16 cellular contexts compared by ENCODE assay signal in genomic region chr15:52368402-52368801, GRCh38.
DNase-seq lines count a peak whose midpoint lies in the region; ATAC-seq and TF ChIP-seq lines count a peak whose summit lies in the region.
"Had no signal": no experiment of that assay in that cellular context is flagged by ENCODE, and none has a peak within 500 bp of the region (broad histone marks: within the 10 kb centered on the region; RNA-seq: fewer than 3 reads in every experiment).

No MANE protein-coding gene starts in this region.

- no peak overlapping the region for H3K4me3 Mint-ChIP-seq in activated T-cell treated with anti-CD3 and anti-CD28 coated beads, Interleukin-2, amount 50 U/mL, for 24 hours
- H3K4me3 Mint-ChIP-seq in activated T-cell treated with anti-CD3 and anti-CD28 coated beads, Interleukin-2, amount 50 U/mL, for 72 hours, result no peak overlapping the region
- H3K4me3 Mint-ChIP-seq in stimulated activated effector memory CD8-positive, alpha-beta T cell treated with anti-CD3 and anti-CD28 coated beads, Interleukin-12 subunit alpha, Interleukin-12 subunit beta, amount 100 ng/mL, for 72 hours, result no peak overlapping the region

- H3K27ac Mint-ChIP-seq in activated T-cell treated with anti-CD3 and anti-CD28 coated beads, Interleukin-2, amount 50 U/mL, for 24 hours, result peak overlapping the region; percentile 38
- no peak overlapping the region for H3K27ac Mint-ChIP-seq in activated T-cell treated with anti-CD3 and anti-CD28 coated beads, Interleukin-2, amount 50 U/mL, for 72 hours
- peak overlapping the region; percentile 21 for H3K27ac Mint-ChIP-seq in stimulated activated effector memory CD8-positive, alpha-beta T cell treated with anti-CD3 and anti-CD28 coated beads, Interleukin-12 subunit alpha, Interleukin-12 subunit beta, amount 100 ng/mL, for 72 hours

- no peak overlapping the region for H3K27ac ChIP-seq in foreskin keratinocyte
- H3K27ac ChIP-seq: BLaER1 treated with 17β-estradiol and CSF1 and Interleukin-3, amounts not matched to agents 10 nM and 100 nM; RWPE1; SJSA1 had no signal

- no peak for DNase-seq in activated T-cell treated with anti-CD3 and anti-CD28 coated beads, Interleukin-2, amount 50 U/mL, for 24 hours
- no peak for DNase-seq in activated T-cell treated with anti-CD3 and anti-CD28 coated beads, Interleukin-2, amount 50 U/mL, for 72 hours
- DNase-seq in M059J (ENCODE audit: low read depth), result peak; percentile 76
- DNase-seq in fibroblast of villous mesenchyme (ENCODE audit: low read depth), result peak; percentile 7
- no peak for DNase-seq in stimulated activated effector memory CD8-positive, alpha-beta T cell treated with anti-CD3 and anti-CD28 coated beads, Interleukin-12 subunit alpha, Interleukin-12 subunit beta, amount 100 ng/mL, for 72 hours (ENCODE audit: low spot score in 2 of 2)
- no peak for DNase-seq in foreskin keratinocyte
- DNase-seq in LoVo (ENCODE audit: low spot score), result no peak
- DNase-seq: HCEC 1CT, MV-4-11, NCI-H1417, NCI-H187 treated with DMSO at 0.1 percent for 48 hours, NCI-H446, NCI-H69 had no signal

- H3K27me3 Mint-ChIP-seq in activated T-cell treated with anti-CD3 and anti-CD28 coated beads, Interleukin-2, amount 50 U/mL, for 24 hours, result no peaks in the 10 kb centered on the region
- H3K27me3 Mint-ChIP-seq in activated T-cell treated with anti-CD3 and anti-CD28 coated beads, Interleukin-2, amount 50 U/mL, for 72 hours (ENCODE audit: low read depth), result no peaks in the 10 kb centered on the region

- peaks cover 84% of the 10 kb centered on the region for H3K36me3 Mint-ChIP-seq in activated T-cell treated with anti-CD3 and anti-CD28 coated beads, Interleukin-2, amount 50 U/mL, for 24 hours (ENCODE audit: low read depth)
- peaks cover 0 to 2% of the 10 kb centered on the region in 2 donors for H3K36me3 Mint-ChIP-seq in activated T-cell treated with anti-CD3 and anti-CD28 coated beads, Interleukin-2, amount 50 U/mL, for 72 hours (ENCODE audit: insufficient read depth in 2 of 2)
- peaks cover 97% of the 10 kb centered on the region for H3K36me3 Mint-ChIP-seq in stimulated activated effector memory CD8-positive, alpha-beta T cell treated with anti-CD3 and anti-CD28 coated beads, Interleukin-12 subunit alpha, Interleukin-12 subunit beta, amount 100 ng/mL, for 72 hours

- no peak for ATAC-seq in activated T-cell treated with anti-CD3 and anti-CD28 coated beads, Interleukin-2, amount 50 U/mL, for 72 hours (replicated peaks in 1 of 2)
- no peak for ATAC-seq in stimulated activated effector memory CD8-positive, alpha-beta T cell treated with anti-CD3 and anti-CD28 coated beads, Interleukin-12 subunit alpha, Interleukin-12 subunit beta, amount 100 ng/mL, for 72 hours
- ATAC-seq in foreskin keratinocyte, result no peak

- H3K27me3 ChIP-seq in foreskin keratinocyte, result no peaks in the 10 kb centered on the region
- H3K27me3 ChIP-seq: BLaER1 treated with 17β-estradiol and CSF1 and Interleukin-3, amounts not matched to agents 10 nM and 100 nM; SJSA1 had no signal

- no peaks in the 10 kb centered on the region for H3K9me3 Mint-ChIP-seq in activated T-cell treated with anti-CD3 and anti-CD28 coated beads, Interleukin-2, amount 50 U/mL, for 24 hours
- H3K9me3 Mint-ChIP-seq in activated T-cell treated with anti-CD3 and anti-CD28 coated beads, Interleukin-2, amount 50 U/mL, for 72 hours, result no peaks in the 10 kb centered on the region
- no peaks in the 10 kb centered on the region for H3K9me3 Mint-ChIP-seq in stimulated activated effector memory CD8-positive, alpha-beta T cell treated with anti-CD3 and anti-CD28 coated beads, Interleukin-12 subunit alpha, Interleukin-12 subunit beta, amount 100 ng/mL, for 72 hours

- no peak overlapping the region for H3K4me3 ChIP-seq in fibroblast of villous mesenchyme (ENCODE audit: low read depth, low read length)
- H3K4me3 ChIP-seq: BLaER1 treated with 17β-estradiol and CSF1 and Interleukin-3, amounts not matched to agents 10 nM and 100 nM; SJSA1 had no signal

- H3K4me1 Mint-ChIP-seq in activated T-cell treated with anti-CD3 and anti-CD28 coated beads, Interleukin-2, amount 50 U/mL, for 24 hours (ENCODE audit: low read depth), result no peaks in the 10 kb centered on the region
- H3K4me1 Mint-ChIP-seq in activated T-cell treated with anti-CD3 and anti-CD28 coated beads, Interleukin-2, amount 50 U/mL, for 72 hours (ENCODE audit: low read depth), result peaks cover 6% of the 10 kb centered on the region
- no peaks in the 10 kb centered on the region for H3K4me1 Mint-ChIP-seq in stimulated activated effector memory CD8-positive, alpha-beta T cell treated with anti-CD3 and anti-CD28 coated beads, Interleukin-12 subunit alpha, Interleukin-12 subunit beta, amount 100 ng/mL, for 72 hours

- no peaks in the 10 kb centered on the region for H3K4me1 ChIP-seq in foreskin keratinocyte
- H3K4me1 ChIP-seq: SJSA1 had no signal

- TF ChIP-seq CTCF in fibroblast of villous mesenchyme (IDR thresholded peaks at IDR 0.05; ENCODE audit: insufficient read depth, low read depth, low read length) (no peak), foreskin keratinocyte (conservative IDR thresholded peaks at IDR 0.05) (no peak)

Comparison
In these comparisons a context has a peak if more than half of its experiments do, and no peak if none do; other contexts are left out.
1. DNase-seq: peak in M059J (single experiment) and fibroblast of villous mesenchyme (single experiment); none in activated T-cell treated with anti-CD3 and anti-CD28 coated beads, Interleukin-2, amount 50 U/mL, for 24 hours (single experiment), activated T-cell treated with anti-CD3 and anti-CD28 coated beads, Interleukin-2, amount 50 U/mL, for 72 hours (0 of 2), stimulated activated effector memory CD8-positive, alpha-beta T cell treated with anti-CD3 and anti-CD28 coated beads, Interleukin-12 subunit alpha, Interleukin-12 subunit beta, amount 100 ng/mL, for 72 hours (0 of 2), foreskin keratinocyte (0 of 2) and LoVo (single experiment).